Comparison of ENCODE assay signal across 8 cellular contexts in genomic region chr22:46043816-46044717, GRCh38.
DNase-seq lines count a peak whose midpoint lies in the region; ATAC-seq and TF ChIP-seq lines count a peak whose summit lies in the region.

No MANE protein-coding gene starts in this region.

- H3K4me3 Mint-ChIP-seq in T-helper 1 cell treated with Interleukin-12 subunit alpha and Interleukin-12 subunit beta and Interleukin-4 antibody, amounts not matched to agents 30 μg/mL and 1 μg/mL, for 36 hours, result peak overlapping the region; percentile 76
- H3K4me3 Mint-ChIP-seq in endothelial cell (ENCODE audit: unreplicated experiment), result peak overlapping the region; percentile 62

- peaks cover 8% of the 10 kb centered on the region for H3K27me3 Mint-ChIP-seq in T-helper 1 cell treated with Interleukin-12 subunit alpha and Interleukin-12 subunit beta and Interleukin-4 antibody, amounts not matched to agents 30 μg/mL and 1 μg/mL, for 36 hours (ENCODE audit: low read depth)
- H3K27me3 Mint-ChIP-seq in endothelial cell (ENCODE audit: unreplicated experiment), result no peaks in the 10 kb centered on the region

- H3K4me1 Mint-ChIP-seq in T-helper 1 cell treated with Interleukin-12 subunit alpha and Interleukin-12 subunit beta and Interleukin-4 antibody, amounts not matched to agents 30 μg/mL and 1 μg/mL, for 36 hours (ENCODE audit: low read depth), result peaks cover 12% of the 10 kb centered on the region
- peaks cover 3% of the 10 kb centered on the region for H3K4me1 Mint-ChIP-seq in endothelial cell (ENCODE audit: unreplicated experiment)

- H3K9me3 Mint-ChIP-seq in T-helper 1 cell treated with Interleukin-12 subunit alpha and Interleukin-12 subunit beta and Interleukin-4 antibody, amounts not matched to agents 30 μg/mL and 1 μg/mL, for 36 hours, result no peaks in the 10 kb centered on the region
- no peaks in the 10 kb centered on the region for H3K9me3 Mint-ChIP-seq in endothelial cell (ENCODE audit: unreplicated experiment)

- H3K4me1 ChIP-seq in mucosa of rectum (ENCODE audit: control insufficient read depth in 2 of 2, insufficient read depth in 2 of 2, low read length in 2 of 2), result peaks cover 34 to 45% of the 10 kb centered on the region in 2 donors

- H3K27me3 ChIP-seq in mucosa of rectum (ENCODE audit: control insufficient read depth in 2 of 2, insufficient read depth in 2 of 2, low read length in 2 of 2) (no peaks in the 10 kb centered on the region), WERI-Rb-1 (ENCODE audit: insufficient read depth, low read depth, severe bottlenecking) (no peaks in the 10 kb centered on the region)

- DNase-seq in HFF-Myc (ENCODE audit: extremely low read depth, low read depth) (no peak), endothelial cell (ENCODE audit: low spot score) (no peak), ureter (ENCODE audit: low spot score) (peak; percentile 44), WERI-Rb-1 (no peak), SK-N-DZ (ENCODE audit: low spot score) (no peak)

- peak overlapping the region; percentile 69 for H3K27ac Mint-ChIP-seq in T-helper 1 cell treated with Interleukin-12 subunit alpha and Interleukin-12 subunit beta and Interleukin-4 antibody, amounts not matched to agents 30 μg/mL and 1 μg/mL, for 36 hours
- no peak overlapping the region for H3K27ac Mint-ChIP-seq in endothelial cell (ENCODE audit: unreplicated experiment)

- no peak for TF ChIP-seq CTCF in HFF-Myc (IDR thresholded peaks at IDR 0.05; ENCODE audit: low read depth, low read length, missing control alignments)
- no peak for TF ChIP-seq CTCF in endothelial cell (IDR thresholded peaks at IDR 0.05; ENCODE audit: unreplicated experiment)
- no peak for TF ChIP-seq CTCF in WERI-Rb-1 (IDR thresholded peaks at IDR 0.05; ENCODE audit: low read depth, low read length)

- no peaks in the 10 kb centered on the region for H3K9me3 ChIP-seq in mucosa of rectum (ENCODE audit: control insufficient read depth in 2 of 2, low read length in 2 of 2)
- H3K9me3 ChIP-seq in WERI-Rb-1 (ENCODE audit: severe bottlenecking), result no peaks in the 10 kb centered on the region

- peak overlapping the region; percentile 52 for H3K4me3 ChIP-seq in HFF-Myc (replicated peaks; ENCODE audit: low read depth, low read length)
- H3K4me3 ChIP-seq in mucosa of rectum (ENCODE audit: low read length in 2 of 2), result peak overlapping the region; percentile 73 to 80
- H3K4me3 ChIP-seq in WERI-Rb-1 (ENCODE audit: low read depth, low read length), result no peak overlapping the region

- H3K27ac ChIP-seq in mucosa of rectum (ENCODE audit: low read depth in 2 of 2, low read length in 2 of 2) (peak overlapping the region; percentile 91 to 92), WERI-Rb-1 (no peak overlapping the region)

- no peaks in the 10 kb centered on the region for H3K36me3 Mint-ChIP-seq in T-helper 1 cell treated with Interleukin-12 subunit alpha and Interleukin-12 subunit beta and Interleukin-4 antibody, amounts not matched to agents 30 μg/mL and 1 μg/mL, for 36 hours (ENCODE audit: low read depth)
- H3K36me3 Mint-ChIP-seq in endothelial cell (ENCODE audit: low read depth, unreplicated experiment), result no peaks in the 10 kb centered on the region

- no peak for ATAC-seq in HG03025 (IDR thresholded peaks at IDR 0.05; ENCODE audit: low FRiP score, unreplicated experiment)

- H3K36me3 ChIP-seq in mucosa of rectum (ENCODE audit: control insufficient read depth in 2 of 2, insufficient read depth in 2 of 2, low read length in 2 of 2), result no peaks in the 10 kb centered on the region
- no peaks in the 10 kb centered on the region for H3K36me3 ChIP-seq in WERI-Rb-1

- peak overlapping the region; percentile 86 to 90 for H3K9ac ChIP-seq in mucosa of rectum (ENCODE audit: low read depth in 1 of 2, low read length in 2 of 2)
